In the genomic region with DNA sequence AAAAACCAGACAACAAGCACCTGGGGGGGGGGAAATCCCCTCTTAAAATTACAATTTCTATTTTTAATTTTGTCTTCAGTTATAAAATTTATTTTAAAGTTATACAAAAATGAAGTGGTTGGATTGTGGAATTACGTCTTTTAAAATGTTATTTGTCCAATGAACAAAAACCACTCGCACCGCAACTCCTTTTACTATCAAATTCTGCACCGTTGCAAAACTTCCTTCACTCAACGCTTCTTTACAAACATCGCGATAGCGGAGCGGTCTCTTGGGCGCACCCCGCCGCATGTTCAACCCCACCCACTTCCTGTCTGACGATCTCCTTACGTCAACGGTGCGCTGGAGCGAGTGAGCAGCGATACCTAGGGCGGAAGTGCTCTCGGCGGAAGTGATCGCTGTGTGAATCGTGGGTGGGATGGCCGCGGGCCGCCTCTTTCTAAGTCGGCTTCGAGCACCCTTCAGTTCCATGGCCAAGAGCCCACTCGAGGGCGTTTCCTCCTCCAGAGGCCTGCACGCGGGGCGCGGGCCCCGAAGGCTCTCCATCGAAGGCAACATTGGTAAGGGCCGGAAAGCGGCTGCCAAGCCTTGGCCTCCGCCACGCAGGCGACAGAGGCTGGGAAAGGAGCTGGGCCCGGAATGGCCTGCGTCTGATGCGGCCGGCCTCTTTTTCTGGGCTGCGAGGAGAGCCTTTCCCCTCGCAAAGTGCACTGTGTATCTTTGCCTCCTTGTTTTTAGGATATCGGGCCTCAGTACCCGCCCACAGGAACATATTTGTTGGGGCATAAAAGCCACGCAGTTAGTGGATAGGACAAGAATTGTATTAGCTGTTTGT, we compare ENCODE assay signal across 8 cellular contexts. TPM values are rescaled to one million over a fixed set of nuclear protein-coding genes. Genes with fewer than 3 reads are reported as not detected.
DNase-seq lines count a peak whose midpoint lies in the region; ATAC-seq and TF ChIP-seq lines count a peak whose summit lies in the region.

A gene (plus strand): TSS at position 388 of the 835 bp plus-strand sequence. CDS start 31 bp downstream, at position 419.

- peak within 1 kb of the TSS; percentile 75 for H3K4me2 ChIP-seq in OCI-LY1 (ENCODE audit: low read length)

- H3K9me3 ChIP-seq in HUES64 (ENCODE audit: insufficient read depth, low read depth, low read length) (no peaks in the 10 kb centered on the region), OCI-LY1 (ENCODE audit: low read length) (no peaks in the 10 kb centered on the region)

- H3K27me3 ChIP-seq in HUES64 (ENCODE audit: insufficient read depth, low read length) (no peaks in the 10 kb centered on the region), OCI-LY1 (ENCODE audit: insufficient read depth, low read length) (no peaks in the 10 kb centered on the region)

- BruUV-seq in Calu3 (replicated peaks; lab: Mats Ljungman, UMichigan), result no TSS peak

- no peaks in the 10 kb centered on the region for H3K36me3 ChIP-seq in HUES64 (ENCODE audit: insufficient read depth, low read length)
- 0 out of 2 replicates have a peak, but pooled peaks cover 7% of the 10 kb centered on the region for H3K36me3 ChIP-seq in OCI-LY1 (ENCODE audit: insufficient read depth, low read length)

- H3K4me3 Mint-ChIP-seq in Calu3 (ENCODE audit: low read depth, unreplicated experiment), result peak within 1 kb of the TSS; percentile 68

- H3F3A ChIP-seq in OCI-LY1 (ENCODE audit: insufficient read depth, low read length), result no peaks in the 10 kb centered on the region

- H3K9me2 ChIP-seq in OCI-LY1 (ENCODE audit: low read depth, low read length), result no peaks in the 10 kb centered on the region

- H3K4me1 ChIP-seq in HUES64 (ENCODE audit: insufficient read depth, low read length) (peaks cover 12% of the 10 kb centered on the region), OCI-LY1 (ENCODE audit: insufficient read depth, low read length, severe bottlenecking) (peaks cover 30% of the 10 kb centered on the region)

- H3K4me1 Mint-ChIP-seq in Calu3 (ENCODE audit: low read depth, unreplicated experiment), result peaks cover 43% of the 10 kb centered on the region

- WGBS in HUES64, result under 1% methylated on average over 50 of the region's 50 CpGs

- H3K36me3 Mint-ChIP-seq in Calu3 (ENCODE audit: insufficient read depth, unreplicated experiment), result peaks cover 43% of the 10 kb centered on the region

- in situ Hi-C loops in endometrial microvascular endothelial cells (cut with HindIII; ENCODE audit: inconsistent ontology term, low pct_unique_long_range_greater_than_20kb, low sequenced_read_pairs), result no loop called here

- H3K9ac ChIP-seq in HUES64 (ENCODE audit: low read depth, low read length) (peak within 1 kb of the TSS; percentile 90), OCI-LY1 (ENCODE audit: low read length) (peak within 1 kb of the TSS; percentile 87)

- H3K27ac ChIP-seq in HUES64 (ENCODE audit: low read depth, low read length) (peak within 1 kb of the TSS; percentile 90), OCI-LY1 (ENCODE audit: low read depth, low read length, poor library complexity, severe bottlenecking) (peak within 1 kb of the TSS; percentile 55)

- H4K20me1 ChIP-seq in OCI-LY1 (ENCODE audit: insufficient read depth, low read length), result no peaks in the 10 kb centered on the region

- intact Hi-C loops in Calu3 (cut with micrococcal nuclease; ENCODE audit: unreplicated experiment), result loop anchor here (1.0 kb wide), 1 partner anchor 57 kb away; no protein-coding TSS in a partner anchor

- H3K4me3 ChIP-seq in HUES64 (ENCODE audit: low read length) (peak within 1 kb of the TSS; percentile 79), OCI-LY1 (ENCODE audit: low read depth, low read length, poor library complexity, severe bottlenecking) (peak within 1 kb of the TSS; percentile 89)

- CTCF ChIA-PET in Calu3 (lab: Charles Lee), result interaction anchor here (1.4 kb wide), 1 partner anchor 60 kb away, joined by 5 read pairs; no protein-coding TSS in a partner anchor

- peak within 1 kb of the TSS; percentile 91 for H3K27ac Mint-ChIP-seq in Calu3 (ENCODE audit: unreplicated experiment)

- no peaks in the 10 kb centered on the region for H3K9me3 Mint-ChIP-seq in Calu3 (ENCODE audit: low read depth, unreplicated experiment)

- peak within 1 kb of the TSS; percentile 44 for H2AFZ ChIP-seq in OCI-LY1 (ENCODE audit: low read length)

- H3K27me3 Mint-ChIP-seq in Calu3 (ENCODE audit: unreplicated experiment), result no peaks in the 10 kb centered on the region

- H3K79me2 ChIP-seq in OCI-LY1 (ENCODE audit: insufficient read depth, low read length), result peaks cover 43% of the 10 kb centered on the region

- DNase-seq in Calu3 (peak; percentile 96), mesenteric fat pad (ENCODE audit: low spot score) (peak; percentile 98)
- peak; percentile 95 for DNase-seq in activated CD8-positive, alpha-beta memory T cell treated with anti-CD3 and anti-CD28 coated beads, Interleukin-2, amount 50 U/mL, for 4 hours
- DNase-seq in stimulated activated CD8-positive, alpha-beta memory T cell treated with anti-CD3 and anti-CD28 coated beads, Interleukin-15, amount 100 ng/mL, for 24 hours (ENCODE audit: low read depth), result peak; percentile 84

- no peak for TF ChIP-seq CTCF in Calu3 (IDR thresholded peaks at IDR 0.05; ENCODE audit: unreplicated experiment)
- TF ChIP-seq CTCF in OCI-LY1 (IDR thresholded peaks at IDR 0.05; ENCODE audit: low read length), result no peak

- peak; percentile 100 for ATAC-seq in GM21447 (IDR thresholded peaks at IDR 0.05; ENCODE audit: unreplicated experiment)

RNA-seq across cellular contexts. Expression of the gene that starts here (rescaled TPM):
- total RNA-seq in Calu3 (2022), result 78.6 and 82.8 TPM in 2 replicates
- polyA plus RNA-seq in HUES64 (2013, experiment 1 of 2), result 113 TPM
- 124 TPM for polyA plus RNA-seq in HUES64 (2013, experiment 2 of 2)
- 48.4 TPM for total RNA-seq in endometrial microvascular endothelial cells (ENCODE audit: inconsistent ontology term)
- total RNA-seq in mesenteric fat pad, result 44.2 TPM

Comparison
In these comparisons a context has a peak if more than half of its experiments do, and no peak if none do; other contexts are left out.
1. Peak in every context shown above with its lines: DNase-seq, ATAC-seq, H3K4me3 ChIP-seq and H3K27ac ChIP-seq.